6 cellular contexts compared by ENCODE assay signal in genomic region chr13:109269381-109269780, GRCh38.
DNase-seq lines count a peak whose midpoint lies in the region; ATAC-seq and TF ChIP-seq lines count a peak whose summit lies in the region.
"Not testable (repeated sequence)": the region's sequence is repeated elsewhere in the genome, so short reads cannot be mapped to it uniquely, and the experiment has no call there.

No MANE protein-coding gene starts in this region.

- peak overlapping the region; percentile 54 for H3K4me2 ChIP-seq in mammary epithelial cell (ENCODE audit: insufficient read depth, low read depth, low read length)

- dilution Hi-C loops in mammary epithelial cell (cut with HindIII; ENCODE audit: low sequenced_read_pairs) = not testable (repeated sequence)

- BruUV-seq in Calu3 (replicated peaks; lab: Mats Ljungman, UMichigan); mammary epithelial cell (replicated peaks; lab: Mats Ljungman, UMichigan): not testable (repeated sequence)

- TF ChIP-seq POLR2A in esophagus squamous epithelium (IDR thresholded peaks at IDR 0.05) = not testable (repeated sequence)

- not testable (repeated sequence) for TF ChIP-seq CTCF in Calu3 (IDR thresholded peaks at IDR 0.05; ENCODE audit: unreplicated experiment); RWPE2 (IDR thresholded peaks at IDR 0.05; ENCODE audit: poor library complexity, severe bottlenecking); mammary epithelial cell (conservative IDR thresholded peaks at IDR 0.05 in 1 of 2, IDR thresholded peaks at IDR 0.05 in 1 of 2; ENCODE audit: extremely low read depth in 1 of 2, insufficient read depth in 1 of 2, low read depth in 1 of 2, low read length in 2 of 2); esophagus squamous epithelium (IDR thresholded peaks at IDR 0.05); neutrophil (IDR thresholded peaks at IDR 0.05)

- H3K27me3 ChIP-seq in HUES6 (ENCODE audit: control insufficient read depth, insufficient read depth, low read length); RWPE2 (ENCODE audit: insufficient read depth, poor library complexity, severe bottlenecking); mammary epithelial cell (ENCODE audit: insufficient read depth, low read length); esophagus squamous epithelium; neutrophil: not testable (repeated sequence)

- H2AFZ ChIP-seq in mammary epithelial cell (ENCODE audit: low read depth, low read length) = not testable (repeated sequence)

- intact Hi-C loops in Calu3 (cut with micrococcal nuclease; ENCODE audit: unreplicated experiment); mammary epithelial cell (cut with micrococcal nuclease); esophagus squamous epithelium (cut with DNase I): not testable (repeated sequence)

- H3K4me1 ChIP-seq in HUES6 (ENCODE audit: control insufficient read depth, insufficient read depth, low read length) (peaks cover 27% of the 10 kb centered on the region), RWPE2 (ENCODE audit: insufficient read depth, poor library complexity, severe bottlenecking) (peaks cover 47% of the 10 kb centered on the region), mammary epithelial cell (ENCODE audit: insufficient read depth, low read length) (peaks cover 31% of the 10 kb centered on the region), esophagus squamous epithelium (peaks cover 4 to 35% (median 4%) of the 10 kb centered on the region in 3 donors), neutrophil (ENCODE audit: control insufficient read depth in 1 of 2, insufficient read depth in 1 of 2, low read depth in 1 of 2, low read length in 1 of 2) (peaks cover 0 to 12% of the 10 kb centered on the region in 2 experiments)

- 82% methylated on average over 3 of the region's 4 CpGs for WGBS in mammary epithelial cell (ENCODE audit: low coverage, missing lambda C conversion rate)
- WGBS in esophagus squamous epithelium, 2 donors = 70 to 78% methylated on average over 4 of the region's 4 CpGs

- peak overlapping the region; percentile 39; the same call in 1 of the 2 replicates for H3K4me3 ChIP-seq in HUES6 (ENCODE audit: low read depth, low read length)
- H3K4me3 ChIP-seq in RWPE2 (ENCODE audit: severe bottlenecking) = peak overlapping the region; percentile 1
- H3K4me3 ChIP-seq in mammary epithelial cell (replicated peaks in 1 of 3; ENCODE audit: insufficient read depth in 1 of 3, low read depth in 2 of 3, low read length in 3 of 3) = peak overlapping the region in 1 of 3 experiments; percentile 36
- H3K4me3 ChIP-seq in esophagus squamous epithelium; neutrophil (ENCODE audit: low read depth in 1 of 2, low read length in 1 of 2): not testable (repeated sequence)

- H3K27ac ChIP-seq in HUES6 (ENCODE audit: low read depth, low read length) = not testable (repeated sequence)
- H3K27ac ChIP-seq in RWPE2 (ENCODE audit: poor library complexity, severe bottlenecking) (peak overlapping the region; percentile 96), mammary epithelial cell (ENCODE audit: insufficient read depth, low read depth, low read length) (peak overlapping the region; percentile 51), esophagus squamous epithelium (peak overlapping the region in 3 of 4 donors; percentile 52 to 54 (median 53)), neutrophil (peak overlapping the region; percentile 5)

- in situ Hi-C loops in mammary epithelial cell (cut with MboI; ENCODE audit: low sequenced_read_pairs in 2 of 2) = loop anchor here (25.0 kb wide), 3 partner anchors 307 to 843 kb away; partner anchors contain the start of gene IRS2 (in 1 of the 2)

- not testable (repeated sequence) for H3K9ac ChIP-seq in HUES6 (ENCODE audit: low read length); mammary epithelial cell (ENCODE audit: insufficient read depth, low read length)

- DNase-seq in Calu3; RWPE2 (ENCODE audit: low spot score); mammary epithelial cell; esophagus squamous epithelium (lab: John Stamatoyannopoulos, UW): not testable (repeated sequence)

- peaks cover 44% of the 10 kb centered on the region for H3K79me2 ChIP-seq in mammary epithelial cell (ENCODE audit: insufficient read depth, low read length)

- peak overlapping the region; percentile 22 for H3K4me3 Mint-ChIP-seq in Calu3 (ENCODE audit: low read depth, unreplicated experiment)

- H3K27ac Mint-ChIP-seq in Calu3 (ENCODE audit: unreplicated experiment) = not testable (repeated sequence)

- peaks cover 37% of the 10 kb centered on the region for H3K4me1 Mint-ChIP-seq in Calu3 (ENCODE audit: low read depth, unreplicated experiment)

- ATAC-seq in RWPE2 (ENCODE audit: low read depth) = not testable (repeated sequence)

- H3K9me3 ChIP-seq in HUES6 (ENCODE audit: control insufficient read depth, insufficient read depth, low read depth, low read length); RWPE2 (ENCODE audit: severe bottlenecking); mammary epithelial cell (replicated peaks; ENCODE audit: insufficient read depth, low read length); esophagus squamous epithelium; neutrophil: not testable (repeated sequence)

- not testable (repeated sequence) for H3K36me3 ChIP-seq in HUES6 (ENCODE audit: control insufficient read depth, insufficient read depth, low read length); mammary epithelial cell (ENCODE audit: insufficient read depth, low read length); esophagus squamous epithelium; neutrophil
- peaks cover 47% of the 10 kb centered on the region for H3K36me3 ChIP-seq in RWPE2 (ENCODE audit: low read depth)

- H3K36me3 Mint-ChIP-seq in Calu3 (ENCODE audit: insufficient read depth, unreplicated experiment) = not testable (repeated sequence)

- not testable (repeated sequence) for H3K27me3 Mint-ChIP-seq in Calu3 (ENCODE audit: unreplicated experiment)

- not testable (repeated sequence) for H3K9me3 Mint-ChIP-seq in Calu3 (ENCODE audit: low read depth, unreplicated experiment)

- H4K20me1 ChIP-seq in mammary epithelial cell (ENCODE audit: insufficient read depth, low read length) = not testable (repeated sequence)

- CTCF ChIA-PET in Calu3 (lab: Charles Lee); mammary epithelial cell (lab: Charles Lee; ENCODE audit: low non-redundant PET): not testable (repeated sequence)
